In the genomic region with DNA sequence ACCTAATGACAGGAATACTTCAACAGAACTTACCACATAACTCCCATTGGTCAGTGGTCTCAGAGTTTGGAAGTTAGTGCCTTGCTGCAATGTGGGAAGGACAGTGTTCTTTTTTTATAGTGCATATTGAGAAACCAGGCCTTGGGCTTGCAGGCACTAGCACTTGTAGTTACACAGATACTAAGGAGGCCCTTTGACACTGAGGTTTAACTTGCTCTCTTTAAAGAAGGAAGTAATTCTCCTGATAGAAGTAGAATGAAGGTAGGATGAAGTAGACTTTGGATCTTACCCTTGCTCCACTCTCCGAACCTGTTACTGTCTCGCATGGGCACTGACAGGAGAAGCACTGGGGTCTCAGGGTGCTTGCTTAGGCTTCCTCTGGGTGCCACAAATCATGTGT, we compare ENCODE assay signal across 31 cellular contexts. TPM values are rescaled to one million over a fixed set of nuclear protein-coding genes. Genes with fewer than 3 reads are reported as not detected.
"Had no signal": no experiment of that assay in that cellular context is flagged by ENCODE, and none has a peak within 500 bp of the region (broad histone marks: within the 10 kb centered on the region; RNA-seq: fewer than 3 reads in every experiment).

No MANE protein-coding gene starts in this region.

- H3K9me3 ChIP-seq: ascending aorta, colonic mucosa, gastroesophageal sphincter, ovary, sigmoid colon, transverse colon had no signal

- H3K36me3 ChIP-seq: ovary had no signal

- H3K27ac Mint-ChIP-seq: activated naive CD4-positive, alpha-beta T cell treated with anti-CD3 and anti-CD28 coated beads for 36 hours; activated naive CD8-positive, alpha-beta T cell treated with anti-CD3 and anti-CD28 coated beads for 36 hours; brain; nephron progenitor cell; progenitor cell of endocrine pancreas had no signal

- H3K27me3 ChIP-seq: ascending aorta, cardiac muscle cell, colonic mucosa, gastroesophageal sphincter, ovary, sigmoid colon, transverse colon had no signal

- H3K4me1 ChIP-seq: colonic mucosa had no signal

- H3K27ac ChIP-seq: ascending aorta, cardiac muscle cell, colonic mucosa, ovary, VCaP had no signal

- H3K4me2 ChIP-seq: smooth muscle cell had no signal

- DNase-seq: activated CD4-positive, alpha-beta T cell treated with anti-CD3 and anti-CD28 coated beads for 4 hours; activated CD4-positive, alpha-beta T cell treated with anti-CD3 and anti-CD28 coated beads, Interleukin-2, amount 50 U/mL, for 4 hours; activated effector memory CD4-positive, alpha-beta T cell treated with Interleukin-2 at 50 U/mL for 16 hours; activated naive CD4-positive, alpha-beta T cell treated with anti-CD3 and anti-CD28 coated beads for 36 hours; activated naive CD8-positive, alpha-beta T cell treated with anti-CD3 and anti-CD28 coated beads for 36 hours; activated T-cell treated with anti-CD3 and anti-CD28 coated beads for 4 hours; cerebellar nuclear complex; colonic mucosa; effector CD8-positive, alpha-beta T cell; hippocampal formation; left cardiac atrium; mammary epithelial cell; naive B cell; nephron progenitor cell; ovary; sigmoid colon; stimulated activated CD4-positive, alpha-beta T cell treated with anti-CD3 and anti-CD28 coated beads, Interleukin-1b, Interleukin-23, amount 100 ng/mL, for 48 hours; stimulated activated naive CD4-positive, alpha-beta T cell; transverse colon had no signal

- H3K27me3 Mint-ChIP-seq: brain, naive B cell, progenitor cell of endocrine pancreas had no signal

- H3K4me3 Mint-ChIP-seq: activated naive CD4-positive, alpha-beta T cell treated with anti-CD3 and anti-CD28 coated beads for 36 hours; activated naive CD8-positive, alpha-beta T cell treated with anti-CD3 and anti-CD28 coated beads for 36 hours; brain; naive B cell; nephron progenitor cell had no signal

- H3K9me3 Mint-ChIP-seq: activated naive CD4-positive, alpha-beta T cell treated with anti-CD3 and anti-CD28 coated beads for 36 hours; activated naive CD8-positive, alpha-beta T cell treated with anti-CD3 and anti-CD28 coated beads for 36 hours; brain; naive B cell; nephron progenitor cell had no signal

- ATAC-seq: gastroesophageal sphincter, left cardiac atrium had no signal

- FAIRE-seq: endothelial cell of umbilical vein, keratinocyte, TTC549, urothelium cell line had no signal

- H3K4me3 ChIP-seq: ascending aorta, cardiac muscle cell, colonic mucosa, gastroesophageal sphincter, ovary, sigmoid colon, smooth muscle cell, transverse colon had no signal

RNA-seq across cellular contexts. Expression of gene ST14, which starts 31.0 kb away (rescaled TPM):
- total RNA-seq: activated naive CD4-positive, alpha-beta T cell treated with anti-CD3 and anti-CD28 coated beads for 36 hours; endothelial cell of umbilical vein had no signal
- polyA plus RNA-seq: fibroblast of lung had no signal
